In genomic region chr15:70212963-70213315, GRCh38 we compare ENCODE assay signal across 17 cellular contexts.
"Had no signal": no experiment of that assay in that cellular context is flagged by ENCODE, and none has a peak within 500 bp of the region (broad histone marks: within the 10 kb centered on the region; RNA-seq: fewer than 3 reads in every experiment).

No MANE protein-coding gene starts in this region.

- H3K9me3 ChIP-seq: colonic mucosa, sigmoid colon, tibial artery, upper lobe of left lung, uterus had no signal

- H3K4me2 ChIP-seq: hepatocyte had no signal

- DNase-seq: colonic mucosa; effector CD4-positive, alpha-beta T cell; foreskin melanocyte; head of caudate nucleus; kidney glomerular epithelial cell; natural killer cell; posterior cingulate gyrus; sigmoid colon; stimulated activated CD4-positive, alpha-beta T cell treated with anti-CD3 and anti-CD28 coated beads, Interleukin-12 subunit alpha, Interleukin-12 subunit beta, amount 100 ng/mL, for 4 hours; stimulated activated naive CD4-positive, alpha-beta T cell treated with Interleukin-2 at 50 U/mL for 16 hours; tibial artery; uterus had no signal

- ATAC-seq: natural killer cell had no signal

- H3K4me1 ChIP-seq: colonic mucosa, sigmoid colon, tibial artery, uterus had no signal

- H3K36me3 ChIP-seq: colonic mucosa, sigmoid colon, tibial artery, upper lobe of left lung, uterus had no signal

- H3K27ac ChIP-seq: colonic mucosa, hepatocyte, sigmoid colon, skin epidermis, tibial artery, upper lobe of left lung had no signal

- H3K4me3 ChIP-seq: colonic mucosa, hepatocyte, sigmoid colon, skin epidermis, tibial artery, upper lobe of left lung, uterus had no signal

- H3K27ac Mint-ChIP-seq: mesothelial cell of epicardium, natural killer cell had no signal

- H3K79me2 ChIP-seq: hepatocyte had no signal

- H3K9me3 Mint-ChIP-seq: mesothelial cell of epicardium, natural killer cell had no signal

- H3K4me3 Mint-ChIP-seq: mesothelial cell of epicardium, natural killer cell, neural crest cell had no signal

- H3K27me3 ChIP-seq: colonic mucosa, hepatocyte, sigmoid colon, tibial artery, upper lobe of left lung, uterus had no signal

- H2AFZ ChIP-seq: hepatocyte had no signal

- H3K4me1 Mint-ChIP-seq: natural killer cell had no signal

- H3K36me3 Mint-ChIP-seq: mesothelial cell of epicardium, natural killer cell had no signal
